Comparison of ENCODE assay signal across 7 cellular contexts in the genomic region with DNA sequence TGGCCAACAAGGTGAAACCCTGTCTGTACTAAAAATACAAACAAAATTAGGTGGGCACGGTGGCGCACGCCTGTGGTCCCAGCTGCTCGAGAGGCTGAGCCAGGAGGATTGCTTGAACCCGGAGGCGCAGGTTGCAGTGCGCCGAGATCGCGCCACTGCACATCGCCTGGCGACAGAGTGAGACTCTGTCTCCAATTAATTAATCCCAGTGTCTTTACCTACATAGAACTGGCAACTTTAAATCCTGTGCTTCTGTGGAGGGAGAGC. TPM values are rescaled to one million over a fixed set of nuclear protein-coding genes. Genes with fewer than 3 reads are reported as not detected.
DNase-seq lines count a peak whose midpoint lies in the region; ATAC-seq and TF ChIP-seq lines count a peak whose summit lies in the region.
"Had no signal": no experiment of that assay in that cellular context is flagged by ENCODE, and none has a peak within 500 bp of the region (broad histone marks: within the 10 kb centered on the region; RNA-seq: fewer than 3 reads in every experiment).

No MANE protein-coding gene starts in this region.

- POLR2A ChIA-PET in A673 (lab: Charles Lee; ENCODE audit: low non-redundant PET), result no interaction called here
- POLR2A ChIA-PET in PC-3 (lab: Charles Lee; ENCODE audit: unreplicated experiment), result no interaction called here

- no peaks in the 10 kb centered on the region for H3K9me2 ChIP-seq in PC-3 (replicated peaks; ENCODE audit: low read length)

- H2AFZ ChIP-seq in PC-3 (ENCODE audit: low read length), result no peak overlapping the region

- no peak for DNase-seq in A673 (ENCODE audit: low spot score)
- no peak for DNase-seq in PC-3
- no peak for DNase-seq in activated CD4-positive, CD25-positive, alpha-beta regulatory T cell treated with anti-CD3 and anti-CD28 coated beads, Interleukin-2, amount 50 U/mL, for 72 hours
- DNase-seq in OCI-M1 (lab: John Stamatoyannopoulos, UW), result no peak
- DNase-seq in A172 (ENCODE audit: low spot score), result no peak
- DNase-seq: EL had no signal

- H3K9me3 ChIP-seq in A673 (ENCODE audit: low read depth, low read length, poor library complexity, severe bottlenecking) (no peaks in the 10 kb centered on the region), PC-3 (ENCODE audit: low read length) (no peaks in the 10 kb centered on the region), iPS-18c (ENCODE audit: control insufficient read depth, insufficient read depth, low read length) (no peaks in the 10 kb centered on the region)

- no peaks in the 10 kb centered on the region for H4K20me1 ChIP-seq in PC-3 (ENCODE audit: low read length)

- no peaks in the 10 kb centered on the region for H3F3A ChIP-seq in PC-3 (ENCODE audit: low read length, unreplicated experiment)

- intact Hi-C loops in A673 (cut with micrococcal nuclease; ENCODE audit: unreplicated experiment) (no loop called here), PC-3 (cut with micrococcal nuclease) (loop anchor here (10.0 kb wide), 1 partner anchor 46 kb away; no protein-coding TSS in a partner anchor)

- H3K27ac ChIP-seq in A673 (ENCODE audit: low read depth, low read length, poor library complexity, severe bottlenecking) (no peak overlapping the region), PC-3 (ENCODE audit: low read length) (peak overlapping the region; percentile 92; the same call in 1 of the 2 replicates)

- no TSS peak for BruUV-seq in A673 (replicated peaks; lab: Mats Ljungman, UMichigan)
- no TSS peak for BruUV-seq in PC-3 (replicated peaks; lab: Mats Ljungman, UMichigan)

- peak overlapping the region; percentile 100 for H3K4me2 ChIP-seq in PC-3 (ENCODE audit: low read length)

- H3K79me2 ChIP-seq in PC-3 (ENCODE audit: low read length), result peaks cover 48% of the 10 kb centered on the region

- no peaks in the 10 kb centered on the region for H3K27me3 ChIP-seq in A673 (replicated peaks; ENCODE audit: insufficient read depth, low read depth, low read length, poor library complexity)
- H3K27me3 ChIP-seq in PC-3 (ENCODE audit: low read length), result no peaks in the 10 kb centered on the region

- H3K36me3 ChIP-seq in A673 (ENCODE audit: insufficient read depth, low read length, poor library complexity, severe bottlenecking), result peaks cover 11% of the 10 kb centered on the region
- H3K36me3 ChIP-seq in PC-3 (ENCODE audit: low read depth, low read length), result no peaks in the 10 kb centered on the region; the same call in 1 of the 2 replicates

- TF ChIP-seq CTCF in A673 (conservative IDR thresholded peaks at IDR 0.05; ENCODE audit: low read depth, low read length) (no peak), PC-3 (conservative IDR thresholded peaks at IDR 0.05; ENCODE audit: low read depth, low read length) (no peak)

- H3K4me1 ChIP-seq in A673 (ENCODE audit: insufficient read depth, low read length, poor library complexity, severe bottlenecking), result peaks cover 3% of the 10 kb centered on the region
- peaks cover 15% of the 10 kb centered on the region for H3K4me1 ChIP-seq in PC-3 (ENCODE audit: insufficient read depth, low read length)

- H3K4me3 ChIP-seq in A673 (ENCODE audit: low read depth, low read length, poor library complexity, severe bottlenecking) (peak overlapping the region; percentile 92), PC-3 (ENCODE audit: low read length) (peak overlapping the region; percentile 98; the same call in 1 of the 2 replicates), iPS-18c (ENCODE audit: insufficient read depth, low read depth, low read length) (peak overlapping the region; percentile 100; the same call in 1 of the 2 replicates)

- CTCF ChIA-PET in A673 (lab: Charles Lee) (no interaction called here), PC-3 (lab: Charles Lee) (no interaction called here)

- no peak overlapping the region for H3K9ac ChIP-seq in PC-3 (ENCODE audit: low read length)

- no peak for ATAC-seq in PC-3

RNA-seq across cellular contexts. Expression of gene ELOB, which starts 1.5 kb away (rescaled TPM):
- total RNA-seq in A673 (2021), result 188 and 206 TPM in 2 replicates
- total RNA-seq in PC-3 (2014; rRNA removed), result 203 and 289 TPM in 2 replicates
- total RNA-seq in A172 (2014; rRNA removed; shearing (Covaris generic)), result 397 and 571 TPM in 2 replicates

RNA-seq across cellular contexts. Expression of gene PRSS33, which starts 8.7 kb away (rescaled TPM):
- total RNA-seq in A673 (2021) (not detected in 2 replicates), PC-3 (2014; rRNA removed) (0.11 TPM in 1 of 2 replicates, not detected in the other)
- total RNA-seq in A172 (2014; rRNA removed; shearing (Covaris generic)), result 0.17 and 0.36 TPM in 2 replicates

RNA-seq across cellular contexts. Expression of gene PRSS41, which starts 19.6 kb away (rescaled TPM):
- total RNA-seq in A673 (2021) (not detected in 2 replicates), PC-3 (2014; rRNA removed) (not detected in 2 replicates)
- total RNA-seq in A172 (2014; rRNA removed; shearing (Covaris generic)), result not detected in 2 replicates

RNA-seq across cellular contexts. Expression of gene SRRM2, which starts 26.2 kb away (rescaled TPM):
- 642 and 651 TPM in 2 replicates for total RNA-seq in A673 (2021)
- total RNA-seq in PC-3 (2014; rRNA removed), result 72.6 and 182 TPM in 2 replicates
- total RNA-seq in A172 (2014; rRNA removed; shearing (Covaris generic)), result 30.0 and 49.0 TPM in 2 replicates

RNA-seq across cellular contexts. Expression of gene PRSS21, which starts 38.4 kb away (rescaled TPM):
- total RNA-seq in A673 (2021) (not detected in 2 replicates), PC-3 (2014; rRNA removed) (not detected in 2 replicates)
- total RNA-seq in A172 (2014; rRNA removed; shearing (Covaris generic)), result not detected in 2 replicates
